In the genomic region with DNA sequence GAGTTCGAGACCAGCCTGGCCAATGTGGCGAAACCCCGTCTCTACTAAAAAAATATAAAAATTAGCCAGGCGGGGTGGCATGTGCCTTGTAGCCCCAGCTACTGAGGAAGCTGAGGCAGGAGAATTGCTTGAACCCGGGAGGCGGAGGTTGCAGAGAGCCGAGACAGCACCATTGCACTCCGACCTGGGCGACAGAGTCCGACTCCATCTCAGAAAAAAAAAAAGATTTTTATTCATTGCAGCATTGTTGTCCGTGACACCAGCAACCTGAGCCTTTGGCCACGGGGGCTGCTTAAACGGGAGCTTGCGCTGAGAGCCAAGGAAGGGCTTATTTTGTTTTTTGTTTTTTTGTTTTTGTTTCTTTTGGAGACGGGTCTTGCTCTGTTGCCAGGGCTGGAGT, we compare ENCODE assay signal across 1 cellular context.
TF ChIP-seq lines count a peak whose summit lies in the region.

No MANE protein-coding gene starts in this region.

TF ChIP-seq in HepG2, 621 proteins besides CTCF, POLR2A, EP300 and RAD21:
- TF ChIP-seq TCF12 (IDR thresholded peaks at IDR 0.05) (no peak), TCF12 (CRISPR knock-in tag; IDR thresholded peaks at IDR 0.05) (0 out of 2 replicates have a peak, but pooled peaks have one; percentile 34), TARDBP (CRISPR knock-in tag; IDR thresholded peaks at IDR 0.05) (no peak)
